16 cellular contexts compared by ENCODE assay signal in the genomic region with DNA sequence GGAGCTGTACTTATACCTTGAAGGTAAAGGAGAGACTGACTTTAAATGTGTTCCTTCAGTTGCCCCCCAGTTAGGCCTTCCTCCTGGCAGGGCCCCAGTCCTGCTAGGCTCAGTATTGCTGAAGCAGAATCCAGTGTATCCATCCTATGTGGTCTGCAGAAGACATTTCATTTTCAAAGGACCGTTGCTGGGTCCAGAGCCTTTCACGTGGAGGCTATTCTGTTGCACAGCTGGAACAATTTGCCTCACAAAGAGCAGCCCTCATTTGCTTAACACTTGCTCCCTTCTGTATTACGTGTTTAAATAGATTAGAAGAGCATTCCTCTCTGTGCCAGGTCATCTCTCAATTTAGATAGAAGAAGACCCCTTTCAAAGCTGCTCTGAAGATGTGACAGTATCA.
"Had no signal": no experiment of that assay in that cellular context is flagged by ENCODE, and none has a peak within 500 bp of the region (broad histone marks: within the 10 kb centered on the region; RNA-seq: fewer than 3 reads in every experiment).

No MANE protein-coding gene starts in this region.

- H3K27ac ChIP-seq: ascending aorta, heart left ventricle, psoas muscle had no signal

- H3K36me3 Mint-ChIP-seq: naive thymus-derived CD4-positive, alpha-beta T cell; stimulated activated naive B cell treated with anti-CD40 and anti-IgM and Interleukin-4, amounts not matched to agents 10 μg/mL and 1 μg/mL and 100 μg/mL, for 72 hours had no signal

- H3K9me3 Mint-ChIP-seq: activated B cell treated with CpG ODN at 0.5 μM for 24 hours; activated CD4-positive, alpha-beta T cell treated with anti-CD3 and anti-CD28 coated beads, Interleukin-2, amount 10 ng/mL, durations not matched to agents 24 days and 14 days; activated naive CD8-positive, alpha-beta T cell treated with anti-CD3 and anti-CD28 coated beads, Interleukin-2, amount 50 U/mL, for 24 hours; activated T-helper 1 cell treated with anti-CD3 and anti-CD28 coated beads, Interleukin-12 subunit alpha, Interleukin-12 subunit beta, Interleukin-2, Interleukin-4 antibody, amounts not matched to agents 30 ng/mL and 10 ng/mL and 1 ng/mL, durations not matched to agents 14 hours and 24 hours and 36 hours; stimulated activated naive B cell treated with anti-CD40 and anti-IgM and Interleukin-4, amounts not matched to agents 10 μg/mL and 1 μg/mL and 100 μg/mL, for 72 hours; T-helper 1 cell treated with Interleukin-12 subunit alpha and Interleukin-12 subunit beta and Interleukin-4 antibody, amounts not matched to agents 30 μg/mL and 1 μg/mL, for 36 hours had no signal

- H3K9me3 ChIP-seq: ascending aorta, heart left ventricle, psoas muscle had no signal

- H3K4me1 ChIP-seq: ascending aorta, psoas muscle had no signal

- H3K4me3 Mint-ChIP-seq: activated B cell treated with CpG ODN at 0.5 μM for 24 hours; activated CD4-positive, alpha-beta T cell treated with anti-CD3 and anti-CD28 coated beads, Interleukin-2, amount 10 ng/mL, durations not matched to agents 24 days and 14 days; activated naive CD8-positive, alpha-beta T cell treated with anti-CD3 and anti-CD28 coated beads, Interleukin-2, amount 50 U/mL, for 24 hours; activated T-helper 1 cell treated with anti-CD3 and anti-CD28 coated beads, Interleukin-12 subunit alpha, Interleukin-12 subunit beta, Interleukin-2, Interleukin-4 antibody, amounts not matched to agents 30 ng/mL and 10 ng/mL and 1 ng/mL, durations not matched to agents 14 hours and 24 hours and 36 hours; naive thymus-derived CD4-positive, alpha-beta T cell; stimulated activated naive B cell treated with anti-CD40 and anti-IgM and Interleukin-4, amounts not matched to agents 10 μg/mL and 1 μg/mL and 100 μg/mL, for 72 hours; T-helper 1 cell treated with Interleukin-12 subunit alpha and Interleukin-12 subunit beta and Interleukin-4 antibody, amounts not matched to agents 30 μg/mL and 1 μg/mL, for 36 hours had no signal

- H3K27me3 Mint-ChIP-seq: activated B cell treated with CpG ODN at 0.5 μM for 24 hours had no signal

- DNase-seq: activated B cell treated with CpG ODN at 0.5 μM for 24 hours; activated CD4-positive, alpha-beta T cell treated with anti-CD3 and anti-CD28 coated beads, Interleukin-2, amount 10 ng/mL, durations not matched to agents 24 days and 14 days; activated naive CD4-positive, alpha-beta T cell treated with Interleukin-2 at 50 U/mL for 16 hours; activated naive CD8-positive, alpha-beta T cell treated with anti-CD3 and anti-CD28 coated beads, Interleukin-2, amount 50 U/mL, for 24 hours; effector CD4-positive, alpha-beta T cell; foreskin melanocyte; heart left ventricle; left colon; naive thymus-derived CD4-positive, alpha-beta T cell; psoas muscle; stimulated activated CD4-positive, alpha-beta T cell treated with anti-CD3 and anti-CD28 coated beads, Interleukin-2, amount 100 ng/mL, for 24 hours; stimulated activated naive B cell treated with anti-CD40 and anti-IgM and Interleukin-4, amounts not matched to agents 10 μg/mL and 1 μg/mL and 100 μg/mL, for 72 hours; trophoblast cell had no signal

- H3K4me1 Mint-ChIP-seq: activated B cell treated with CpG ODN at 0.5 μM for 24 hours; activated CD4-positive, alpha-beta T cell treated with anti-CD3 and anti-CD28 coated beads, Interleukin-2, amount 10 ng/mL, durations not matched to agents 24 days and 14 days; activated naive CD8-positive, alpha-beta T cell treated with anti-CD3 and anti-CD28 coated beads, Interleukin-2, amount 50 U/mL, for 24 hours; stimulated activated naive B cell treated with anti-CD40 and anti-IgM and Interleukin-4, amounts not matched to agents 10 μg/mL and 1 μg/mL and 100 μg/mL, for 72 hours had no signal

- H3K27ac Mint-ChIP-seq: activated B cell treated with CpG ODN at 0.5 μM for 24 hours; activated CD4-positive, alpha-beta T cell treated with anti-CD3 and anti-CD28 coated beads, Interleukin-2, amount 10 ng/mL, durations not matched to agents 24 days and 14 days; activated naive CD8-positive, alpha-beta T cell treated with anti-CD3 and anti-CD28 coated beads, Interleukin-2, amount 50 U/mL, for 24 hours; activated T-helper 1 cell treated with anti-CD3 and anti-CD28 coated beads, Interleukin-12 subunit alpha, Interleukin-12 subunit beta, Interleukin-2, Interleukin-4 antibody, amounts not matched to agents 30 ng/mL and 10 ng/mL and 1 ng/mL, durations not matched to agents 14 hours and 24 hours and 36 hours; naive thymus-derived CD4-positive, alpha-beta T cell; stimulated activated naive B cell treated with anti-CD40 and anti-IgM and Interleukin-4, amounts not matched to agents 10 μg/mL and 1 μg/mL and 100 μg/mL, for 72 hours; T-helper 1 cell treated with Interleukin-12 subunit alpha and Interleukin-12 subunit beta and Interleukin-4 antibody, amounts not matched to agents 30 μg/mL and 1 μg/mL, for 36 hours had no signal

- H3K27me3 ChIP-seq: ascending aorta, heart left ventricle had no signal
